In genomic region chr10:131980757-131981428, GRCh38 we compare ENCODE assay signal across 8 cellular contexts. TPM values are rescaled to one million over a fixed set of nuclear protein-coding genes. Genes with fewer than 3 reads are reported as not detected.
A peak's percentile ranks its signal among the peaks of the same experiment; 100 is the strongest.
DNase-seq lines count a peak whose midpoint lies in the region; ATAC-seq, FAIRE-seq and TF ChIP-seq lines count a peak whose summit lies in the region.

No MANE protein-coding gene starts in this region.

- H3K9ac ChIP-seq in HUES6 (ENCODE audit: low read length) (peak overlapping the region; percentile 83), HepG2 (ENCODE audit: insufficient read depth, low read depth, low read length) (peak overlapping the region; percentile 91)

- peaks cover 72% of the 10 kb centered on the region for H3K36me3 Mint-ChIP-seq in brain

- H3K4me2 ChIP-seq in HepG2 (ENCODE audit: low read depth, low read length): peak overlapping the region; percentile 91

- H3K9me3 ChIP-seq in HUES6 (ENCODE audit: control insufficient read depth, insufficient read depth, low read depth, low read length): peaks cover 14% of the 10 kb centered on the region
- H3K9me3 ChIP-seq in HepG2 (ENCODE audit: low read length): no peaks in the 10 kb centered on the region
- H3K9me3 ChIP-seq in thymus (ENCODE audit: control insufficient read depth): peaks cover 1% of the 10 kb centered on the region

- POLR2A ChIA-PET in HepG2 (lab: Yijun Ruan, JAX): interaction anchor here (0.7 to 4.3 kb wide), 10 partner anchors 9 to 89 kb away, joined by 3 to 49 read pairs (median 5); partner anchors contain the start of genes JAKMIP3 and PPP2R2D

- CTCF ChIA-PET in HepG2 (lab: Yijun Ruan, JAX; ENCODE audit: low intra/inter-chr PET ratio, low total read pairs): no interaction called here

- peaks cover 50% of the 10 kb centered on the region for H4K20me1 ChIP-seq in HepG2 (ENCODE audit: insufficient read depth, low read length)

- peak; percentile 44 for ATAC-seq in HepG2

- WGBS in HepG2 (ENCODE audit: low lambda C conversion rate): 0% methylated on average over 24 of the region's 31 CpGs
- WGBS in thymus: 17% methylated on average over 31 of the region's 31 CpGs

- H3K9me3 Mint-ChIP-seq in brain: peaks cover 3 to 37% (median 13%) of the 10 kb centered on the region in 5 experiments

- FAIRE-seq in HepG2 (lab: Jason Lieb, UNC): no peak
- no peak for FAIRE-seq in urothelium cell line (lab: Jason Lieb, UNC)

- peaks cover 57% of the 10 kb centered on the region for H3K4me1 Mint-ChIP-seq in brain

- TF ChIP-seq RAD21 in HepG2 (CRISPR knock-in tag; IDR thresholded peaks at IDR 0.05): no peak

- H3K27me3 ChIP-seq in HUES6 (ENCODE audit: control insufficient read depth, insufficient read depth, low read length) (peaks cover 22% of the 10 kb centered on the region), HepG2 (ENCODE audit: control insufficient read depth in 1 of 2, insufficient read depth in 2 of 2, low read length in 2 of 2) (no peaks in the 10 kb centered on the region; a peak in 1 of 5 replicates), thymus (ENCODE audit: control insufficient read depth, insufficient read depth) (peaks cover 38% of the 10 kb centered on the region)

- TSS peak; percentile 71 for BruUV-seq in HepG2 (replicated peaks; lab: Mats Ljungman, UMichigan)

- DNase-seq in AG09309 (ENCODE audit: low read depth) (no peak), HepG2 (ENCODE audit: low spot score) (peak; percentile 55), NCI-H2171 (lab: John Stamatoyannopoulos, UW) (no peak), urothelium cell line (ENCODE audit: low spot score) (no peak), globus pallidus (ENCODE audit: low spot score) (no peak)

- TF ChIP-seq CTCF in AG09309 (IDR thresholded peaks at IDR 0.05; ENCODE audit: control insufficient read depth, insufficient read depth, low read depth, low read length, missing control alignments) (no peak), brain (conservative IDR thresholded peaks at IDR 0.05) (no peak), HepG2 (CRISPR knock-in tag; IDR thresholded peaks at IDR 0.05) (no peak)

- H3K27me3 Mint-ChIP-seq in brain: peaks cover 13% of the 10 kb centered on the region

- peak overlapping the region; percentile 68 to 95 (median 84) for H3K27ac Mint-ChIP-seq in brain

- intact Hi-C loops in HepG2 (cut with micrococcal nuclease; ENCODE audit: unreplicated experiment): loop anchor here (2.0 kb wide), 1 partner anchor 16 kb away; no protein-coding TSS in a partner anchor

- H3K4me1 ChIP-seq in HUES6 (ENCODE audit: control insufficient read depth, insufficient read depth, low read length) (peaks cover 26% of the 10 kb centered on the region), HepG2 (ENCODE audit: insufficient read depth, low read length) (peaks cover 60% of the 10 kb centered on the region), thymus (ENCODE audit: control insufficient read depth, insufficient read depth, low read length) (peaks cover 6% of the 10 kb centered on the region)

- peaks cover 13% of the 10 kb centered on the region for H3K36me3 ChIP-seq in HUES6 (ENCODE audit: control insufficient read depth, insufficient read depth, low read length)
- H3K36me3 ChIP-seq in HepG2 (replicated peaks in 1 of 2; ENCODE audit: control insufficient read depth in 1 of 2, insufficient read depth in 2 of 2, low read length in 2 of 2): peaks cover 3 to 15% of the 10 kb centered on the region in 2 experiments; a peak in 4 of 5 replicates
- no peaks in the 10 kb centered on the region for H3K36me3 ChIP-seq in thymus (ENCODE audit: control insufficient read depth, insufficient read depth)

- TF ChIP-seq EP300 in HepG2 (IDR thresholded peaks at IDR 0.05; ENCODE audit: low read depth in 2 of 2, low read length in 2 of 2) (no peak), HepG2 (CRISPR knock-in tag; IDR thresholded peaks at IDR 0.05; ENCODE audit: borderline replicate concordance) (no peak)

- in situ Hi-C loops in HepG2 (cut with HindIII; ENCODE audit: extremely low pct_ligation_motif_present, low pct_unique_long_range_greater_than_20kb): no loop called here

- H3K4me3 ChIP-seq in AG09309 (ENCODE audit: control insufficient read depth, low read depth, low read length) (peak overlapping the region; percentile 56), HUES6 (ENCODE audit: low read depth, low read length) (peak overlapping the region; percentile 84), HepG2 (replicated peaks in 1 of 3; ENCODE audit: insufficient read depth in 1 of 3, low read depth in 2 of 3, low read length in 3 of 3) (peak overlapping the region; percentile 88 to 98 (median 91)), thymus (ENCODE audit: low read length) (peak overlapping the region; percentile 70)

- H3K79me2 ChIP-seq in HepG2 (ENCODE audit: insufficient read depth, low read length): peaks cover 57% of the 10 kb centered on the region

- H2AFZ ChIP-seq in HepG2 (ENCODE audit: low read length): no peak overlapping the region

- H3K4me3 Mint-ChIP-seq in brain: peak overlapping the region; percentile 91 to 97 (median 94)

- TF ChIP-seq POLR2A in HepG2 (IDR thresholded peaks at IDR 0.05; ENCODE audit: insufficient read depth in 1 of 2, low read depth in 2 of 2, low read length in 2 of 2): peak in 1 of 2 experiments; percentile 66; a peak in 3 of 4 replicates

- peak overlapping the region; percentile 40; the same call in 1 of the 2 replicates for H3K27ac ChIP-seq in HUES6 (ENCODE audit: low read depth, low read length)
- H3K27ac ChIP-seq in HepG2 (ENCODE audit: extremely low read length, insufficient read depth, low read length): peak overlapping the region; percentile 64
- no peak overlapping the region for H3K27ac ChIP-seq in thymus (ENCODE audit: low read depth)

TF ChIP-seq in HepG2, 621 proteins besides CTCF, POLR2A, EP300 and RAD21 (continues in another document):
- TF ChIP-seq IKZF4 (CRISPR knock-in tag; IDR thresholded peaks at IDR 0.05; ENCODE audit: borderline replicate concordance, low read depth, not compliant biosample characterization) (no peak), ZNF281 (CRISPR knock-in tag; IDR thresholded peaks at IDR 0.05; ENCODE audit: borderline replicate concordance) (no peak), ZNF274 (CRISPR knock-in tag; IDR thresholded peaks at IDR 0.05) (no peak), ATM (IDR thresholded peaks at IDR 0.05; ENCODE audit: borderline replicate concordance) (no peak), KDM5B (CRISPR knock-in tag; IDR thresholded peaks at IDR 0.05; ENCODE audit: borderline replicate concordance) (no peak), TGIF2 (CRISPR knock-in tag; IDR thresholded peaks at IDR 0.05) (no peak), ZSCAN9 (CRISPR knock-in tag; IDR thresholded peaks at IDR 0.05; ENCODE audit: borderline replicate concordance) (no peak)

RNA-seq across cellular contexts. Expression of gene BNIP3, which starts 0.8 kb away (rescaled TPM):
- polyA plus RNA-seq in brain (ENCODE audit: insufficient read depth, low read depth, low replicate concordance): 43.7 TPM
- 73.7 and 86.7 TPM in 2 replicates for total RNA-seq in HepG2 (2016; rRNA removed; fragmentation: Illumina TruSeq; extraction: Trizol)
- 57.4 and 60.2 TPM in 2 replicates for total RNA-seq in HepG2 (2016; cell fraction: cytosol; rRNA removed; fragmentation: Illumina TruSeq; extraction: Trizol; ENCODE audit: low read depth)
- total RNA-seq in HepG2 (2016; cell fraction: insoluble cytoplasmic fraction; rRNA removed; fragmentation: Illumina TruSeq; extraction: Trizol): 71.8 and 94.2 TPM in 2 replicates
- total RNA-seq in HepG2 (2016; cell fraction: membrane; rRNA removed; fragmentation: Illumina TruSeq; extraction: Trizol): 64.9 and 67.4 TPM in 2 replicates
- total RNA-seq in HepG2 (2016; cell fraction: nucleus; rRNA removed; fragmentation: Illumina TruSeq; extraction: Trizol): 26.3 and 33.7 TPM in 2 replicates
- polyA plus RNA-seq in HepG2 (2011; rRNA removed): 170 and 223 TPM in 2 replicates
- 338 and 339 TPM in 2 replicates for polyA plus RNA-seq in HepG2 (2011; cell fraction: cytosol; rRNA removed)
- polyA plus RNA-seq in HepG2 (2011; cell fraction: nucleus; rRNA removed): 163 and 165 TPM in 2 replicates
- 188 and 302 TPM in 2 replicates for polyA plus RNA-seq in HepG2 (2012)
- 70.8 and 79.0 TPM in 2 replicates for polyA plus RNA-seq in HepG2 (2016; cell fraction: cytosol; fragmentation: Illumina TruSeq; extraction: Trizol; ENCODE audit: low read depth)
- 107 and 108 TPM in 2 replicates for polyA plus RNA-seq in HepG2 (2016; cell fraction: insoluble cytoplasmic fraction; fragmentation: Illumina TruSeq; extraction: Trizol; ENCODE audit: low read depth)
- polyA plus RNA-seq in HepG2 (2016; cell fraction: membrane; fragmentation: Illumina TruSeq; extraction: Trizol; ENCODE audit: low read depth): 59.2 and 59.3 TPM in 2 replicates
- polyA plus RNA-seq in HepG2 (2016; cell fraction: nucleus; fragmentation: Illumina TruSeq; extraction: Trizol; ENCODE audit: insufficient read depth, low read depth): 56.7 and 59.3 TPM in 2 replicates
- polyA minus RNA-seq in HepG2 (2011; rRNA and poly(A)+ RNA removed; ENCODE audit: low replicate concordance): 13.5 and 140 TPM in 2 replicates
- polyA minus RNA-seq in HepG2 (2011; cell fraction: cytosol; rRNA and poly(A)+ RNA removed): 117 and 136 TPM in 2 replicates
- polyA minus RNA-seq in HepG2 (2011; cell fraction: nucleus; rRNA and poly(A)+ RNA removed): 54.7 and 62.3 TPM in 2 replicates
- 22.7 TPM for polyA plus RNA-seq in thymus
